ENCODE assay signal across 8 cellular contexts in the genomic region with DNA sequence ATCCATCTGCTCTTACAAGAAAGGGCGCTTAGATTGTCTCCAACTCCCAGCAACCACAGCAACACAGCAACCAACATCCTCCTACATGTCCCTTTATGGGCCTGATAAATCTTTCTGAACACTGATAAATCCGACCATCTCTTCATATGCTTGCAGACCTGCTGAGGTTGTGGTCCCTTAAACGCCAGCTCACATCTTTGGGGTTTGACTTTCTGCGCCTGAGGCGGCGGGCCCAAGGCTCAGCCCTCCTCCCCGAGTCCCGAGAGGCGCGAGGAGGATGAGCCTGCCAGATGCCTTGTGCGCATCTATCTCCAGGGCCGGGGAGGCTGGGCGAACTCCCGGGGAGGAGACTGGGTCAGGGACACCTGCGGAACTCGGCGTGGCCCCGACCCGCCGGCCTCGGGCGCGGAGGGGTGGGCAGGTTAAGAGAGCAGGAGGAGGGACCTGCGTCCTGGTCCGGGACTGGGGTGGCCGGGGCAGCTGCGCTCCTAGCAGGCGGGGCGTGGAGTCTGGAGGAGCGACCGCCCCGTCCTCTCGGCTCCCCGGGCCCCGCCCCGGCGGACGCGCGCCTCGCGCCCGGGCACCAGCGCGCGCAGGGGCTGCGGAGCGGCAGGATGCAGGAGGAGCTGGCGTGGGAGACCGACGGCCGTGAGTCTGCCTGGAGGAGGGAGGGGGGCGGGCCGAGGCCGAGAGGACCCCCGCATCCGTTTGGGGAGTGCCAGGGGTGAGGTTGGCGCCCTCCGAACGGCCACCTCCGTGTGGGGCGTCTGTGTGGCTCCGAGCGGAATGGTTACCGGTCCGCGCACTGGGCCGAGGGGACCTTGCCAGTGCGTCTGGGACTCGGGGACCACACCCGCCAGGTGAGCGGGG. TPM values are rescaled to one million over a fixed set of nuclear protein-coding genes. Genes with fewer than 3 reads are reported as not detected.
DNase-seq lines count a peak whose midpoint lies in the region; ATAC-seq, FAIRE-seq and TF ChIP-seq lines count a peak whose summit lies in the region.

A gene (plus strand): TSS at position 586 of the 870 bp plus-strand sequence. CDS start 29 bp downstream, at position 615.

- H3K4me3 Mint-ChIP-seq in T-cell, result peak within 1 kb of the TSS; percentile 68 to 78 (median 71)
- peak within 1 kb of the TSS; percentile 72 for H3K4me3 Mint-ChIP-seq in chondrocyte (ENCODE audit: unreplicated experiment)

- POLR2A ChIA-PET in T-cell (lab: Charles Lee), result interaction anchor here in 1 of 2 donors (0.7 kb wide), 1 partner anchor 99 kb away, joined by 4 read pairs; no protein-coding TSS in a partner anchor

- H3K27me3 ChIP-seq in BE2C, result no peaks in the 10 kb centered on the region

- H3K27me3 Mint-ChIP-seq in T-cell (peaks cover 0 to 8% of the 10 kb centered on the region in 2 donors), chondrocyte (ENCODE audit: low read depth) (no peaks in the 10 kb centered on the region)

- no peaks in the 10 kb centered on the region for H3K9me3 Mint-ChIP-seq in T-cell
- H3K9me3 Mint-ChIP-seq in chondrocyte (ENCODE audit: low read depth), result no peaks in the 10 kb centered on the region

- DNase-seq in BE2C, result peak; percentile 85
- peak; percentile 80 for DNase-seq in GM19239 (ENCODE audit: insufficient read length, low spot score)
- DNase-seq in Kasumi-1 (lab: John Stamatoyannopoulos, UW), result peak; percentile 35 to 43
- peak in 12 of 34 experiments; percentile 19 to 43 (median 28) for DNase-seq in T-cell
- no peak for DNase-seq in chondrocyte (ENCODE audit: low spot score)
- DNase-seq in left kidney (ENCODE audit: low read depth, low spot score), result peak; percentile 92
- DNase-seq in stimulated activated CD4-positive, alpha-beta T cell treated with anti-CD3 and anti-CD28 coated beads, Interleukin-2, amount 100 ng/mL, for 48 hours, result peak; percentile 45 to 46

- peak; percentile 18 for FAIRE-seq in GM19239 (lab: Jason Lieb, UNC)

- CTCF ChIA-PET in T-cell (lab: Charles Lee), result interaction anchor here in 1 of 2 donors (0.9 to 1.2 kb wide), 2 partner anchors 32 to 181 kb away, joined by 3 read pairs; no protein-coding TSS in a partner anchor

- ATAC-seq in T-cell (replicated peaks in 1 of 4) (peak; percentile 81 to 89 (median 85)), HG03342 (IDR thresholded peaks at IDR 0.05; ENCODE audit: unreplicated experiment) (no peak)

- no peaks in the 10 kb centered on the region for H3K9me3 ChIP-seq in BE2C

- H3K27ac Mint-ChIP-seq in T-cell, result no peak within 1 kb of the TSS
- H3K27ac Mint-ChIP-seq in chondrocyte (ENCODE audit: unreplicated experiment), result no peak within 1 kb of the TSS

- peaks cover 7% of the 10 kb centered on the region for H3K36me3 Mint-ChIP-seq in T-cell
- H3K36me3 Mint-ChIP-seq in chondrocyte (ENCODE audit: low read depth), result no peaks in the 10 kb centered on the region

- no peak for TF ChIP-seq CTCF in BE2C (IDR thresholded peaks at IDR 0.05; ENCODE audit: low read depth, low read length)
- no peak for TF ChIP-seq CTCF in chondrocyte (IDR thresholded peaks at IDR 0.05)

- H3K36me3 ChIP-seq in BE2C, result no peaks in the 10 kb centered on the region

- peaks cover 9 to 20% (median 11%) of the 10 kb centered on the region in 3 donors for H3K4me1 Mint-ChIP-seq in T-cell
- peaks cover 15% of the 10 kb centered on the region for H3K4me1 Mint-ChIP-seq in chondrocyte (ENCODE audit: low read depth)

- peak within 1 kb of the TSS; percentile 73 for H3K4me3 ChIP-seq in BE2C (ENCODE audit: low read depth, low read length)

- peaks cover 9% of the 10 kb centered on the region for H3K4me1 ChIP-seq in BE2C

RNA-seq across cellular contexts. Expression of the gene that starts here (rescaled TPM):
- polyA plus RNA-seq in BE2C (2012; ENCODE audit: insufficient read depth, insufficient read length, low read depth), result 11.4 TPM
- 10 to 100 TPM in 2 of 5 donors, 1 to 10 TPM in 3; 1.7 to 13.4 (median 7.9) TPM for total RNA-seq in T-cell
- 3.4 to 4.3 TPM (median 3.8 TPM) in 3 replicates for total RNA-seq in chondrocyte
